ENCODE assay signal across 19 cellular contexts in genomic region chr16:50302472-50303005, GRCh38. TPM values are rescaled to one million over a fixed set of nuclear protein-coding genes. Genes with fewer than 3 reads are reported as not detected.
DNase-seq lines count a peak whose midpoint lies in the region; ATAC-seq, FAIRE-seq and TF ChIP-seq lines count a peak whose summit lies in the region.
"Had no signal": no experiment of that assay in that cellular context is flagged by ENCODE, and none has a peak within 500 bp of the region (broad histone marks: within the 10 kb centered on the region; RNA-seq: fewer than 3 reads in every experiment).

No MANE protein-coding gene starts in this region.

- H3K36me3 ChIP-seq in left lung: peaks cover 0 to 100% of the 10 kb centered on the region in 2 donors
- peaks cover 0 to 2% of the 10 kb centered on the region in 2 donors for H3K36me3 ChIP-seq in small intestine (ENCODE audit: control insufficient read depth in 2 of 2, insufficient read depth in 2 of 2, low read length in 2 of 2)
- H3K36me3 ChIP-seq in A673 (ENCODE audit: insufficient read depth, low read length, poor library complexity, severe bottlenecking): no peaks in the 10 kb centered on the region

- WGBS in small intestine, 3 donors: 28 to 74% (median 56%) methylated on average over 15 of the region's 15 CpGs

- H3K27me3 ChIP-seq in left lung (no peaks in the 10 kb centered on the region), small intestine (ENCODE audit: control insufficient read depth in 2 of 2, insufficient read depth in 2 of 2, low read length in 2 of 2) (no peaks in the 10 kb centered on the region), A673 (replicated peaks; ENCODE audit: insufficient read depth, low read depth, low read length, poor library complexity) (no peaks in the 10 kb centered on the region)
- H3K27me3 ChIP-seq: Peyer's patch, stomach had no signal

- BruUV-seq in A673 (replicated peaks; lab: Mats Ljungman, UMichigan): no TSS peak

- no peak overlapping the region for H3K4me3 ChIP-seq in NB4 (ENCODE audit: low read depth, low read length)
- no peak overlapping the region for H3K4me3 ChIP-seq in left lung
- H3K4me3 ChIP-seq in small intestine (ENCODE audit: low read depth in 1 of 2, low read length in 2 of 2): no peak overlapping the region
- H3K4me3 ChIP-seq in A673 (ENCODE audit: low read depth, low read length, poor library complexity, severe bottlenecking): no peak overlapping the region
- H3K4me3 ChIP-seq: Peyer's patch, stomach had no signal

- POLR2A ChIA-PET in A673 (lab: Charles Lee; ENCODE audit: low non-redundant PET): no interaction called here

- DNase-seq in NCI-H510A treated with DMSO at 0.1 percent for 48 hours (lab: John Stamatoyannopoulos, UW) (peak; percentile 14), NCI-H510A (lab: John Stamatoyannopoulos, UW) (no peak), NB4 (ENCODE audit: low read depth) (peak; percentile 30), left lung (peak; percentile 29 to 34), small intestine (peak; percentile 33), A673 (ENCODE audit: low spot score) (no peak)
- DNase-seq: activated CD4-positive, CD25-positive, alpha-beta regulatory T cell; activated CD8-positive, alpha-beta memory T cell treated with anti-CD3 and anti-CD28 coated beads, Interleukin-2, amount 50 U/mL, for 48 hours; central memory CD4-positive, alpha-beta T cell; COR-L47; NCI-H187; NCI-H526 treated with DMSO at 0.1 percent for 48 hours; stimulated activated CD4-positive, alpha-beta T cell treated with anti-CD3 and anti-CD28 coated beads, Interleukin-12 subunit alpha, Interleukin-12 subunit beta, amount 100 ng/mL, for 4 hours; stomach had no signal

- intact Hi-C loops in left lung (cut with DNase I) (no loop called here), A673 (cut with micrococcal nuclease; ENCODE audit: unreplicated experiment) (no loop called here)

- TF ChIP-seq CTCF in NB4 (IDR thresholded peaks at IDR 0.05; ENCODE audit: low read depth, low read length) (no peak), left lung (IDR thresholded peaks at IDR 0.05) (no peak), A673 (conservative IDR thresholded peaks at IDR 0.05; ENCODE audit: low read depth, low read length) (no peak)

- no peak for FAIRE-seq in small intestine (lab: Jason Lieb, UNC)
- FAIRE-seq: endothelial cell of umbilical vein, G401.6 had no signal

- ATAC-seq in left lung (no peak), HG03378 (IDR thresholded peaks at IDR 0.05; ENCODE audit: unreplicated experiment) (no peak), HG03460 (IDR thresholded peaks at IDR 0.05; ENCODE audit: unreplicated experiment) (no peak)

- H3K9me3 ChIP-seq in left lung: no peaks in the 10 kb centered on the region
- no peaks in the 10 kb centered on the region for H3K9me3 ChIP-seq in small intestine (ENCODE audit: control insufficient read depth, low read depth)
- H3K9me3 ChIP-seq in A673 (ENCODE audit: low read depth, low read length, poor library complexity, severe bottlenecking): no peaks in the 10 kb centered on the region
- H3K9me3 ChIP-seq: Peyer's patch, stomach had no signal

- H3K4me1 ChIP-seq in left lung (peaks cover 3 to 21% of the 10 kb centered on the region in 2 donors), small intestine (ENCODE audit: control insufficient read depth in 2 of 2, insufficient read depth in 1 of 2, low read depth in 1 of 2, low read length in 1 of 2) (no peaks in the 10 kb centered on the region), A673 (ENCODE audit: insufficient read depth, low read length, poor library complexity, severe bottlenecking) (no peaks in the 10 kb centered on the region)

- CTCF ChIA-PET in A673 (lab: Charles Lee): no interaction called here

- TF ChIP-seq POLR2A in NB4 (IDR thresholded peaks at IDR 0.05; ENCODE audit: extremely low read depth, insufficient read length): no peak

- H3K27ac ChIP-seq in left lung (no peak overlapping the region), small intestine (ENCODE audit: low read depth in 1 of 2, low read length in 1 of 2) (no peak overlapping the region), A673 (ENCODE audit: low read depth, low read length, poor library complexity, severe bottlenecking) (no peak overlapping the region)

RNA-seq across cellular contexts. Expression of gene ADCY7, which starts 36.2 kb away (rescaled TPM):
- 100 to 1,000 TPM in 1 of 2 donors, 10 to 100 TPM in 1; 77.6 to 116 TPM for total RNA-seq in left lung
- 1 to 10 TPM in 1 of 3 donors, under 1 TPM in 2; 0.45 to 6.3 (median 0.54) TPM for polyA plus RNA-seq in small intestine
- total RNA-seq in A673 (2021): 5.4 and 5.5 TPM in 2 replicates

Comparison
In these comparisons a context has a peak if more than half of its experiments do, and no peak if none do; other contexts are left out.
1. DNase-seq: peak in NCI-H510A treated with DMSO at 0.1 percent for 48 hours (single experiment), NB4 (single experiment), left lung (2 of 2) and small intestine (single experiment); none in NCI-H510A (single experiment) and A673 (single experiment).
2. RNA of gene ADCY7, which starts 36.2 kb away (total RNA-seq): 77.6 to 116 TPM in left lung; 5.4 to 5.5 TPM in A673; every median in the first group is over 10 times any median in the second.